Comparison of ENCODE assay signal across 17 cellular contexts in the genomic region with DNA sequence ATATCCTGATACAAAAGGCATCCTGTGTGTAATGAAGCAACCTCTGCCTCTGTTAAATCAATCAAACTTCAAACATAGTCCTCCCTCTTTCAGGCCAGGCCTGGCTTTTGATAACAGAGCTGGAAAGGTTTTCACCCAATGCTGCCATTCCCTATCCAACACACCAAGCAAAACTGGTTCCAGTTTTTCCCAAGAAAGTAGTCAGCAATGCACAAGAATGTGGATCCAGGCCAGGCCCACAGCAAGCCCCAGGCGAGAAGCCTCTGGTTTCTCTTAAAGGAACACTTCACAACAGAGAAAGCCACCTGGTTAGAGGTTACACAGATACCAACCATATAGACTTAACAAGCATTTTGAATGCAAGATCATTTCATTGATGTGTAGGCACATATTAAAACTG. TPM values are rescaled to one million over a fixed set of nuclear protein-coding genes. Genes with fewer than 3 reads are reported as not detected.
DNase-seq lines count a peak whose midpoint lies in the region; ATAC-seq and TF ChIP-seq lines count a peak whose summit lies in the region.
"Had no signal": no experiment of that assay in that cellular context is flagged by ENCODE, and none has a peak within 500 bp of the region (broad histone marks: within the 10 kb centered on the region; RNA-seq: fewer than 3 reads in every experiment).

No MANE protein-coding gene starts in this region.

- intact Hi-C loops in psoas muscle (cut with DNase I) = no loop called here

- H3K27ac ChIP-seq in temporal lobe (ENCODE audit: low read depth, low read length) (peak overlapping the region; percentile 97), psoas muscle (no peak overlapping the region)
- H3K27ac ChIP-seq: SJCRH30 had no signal

- ATAC-seq in psoas muscle = no peak
- ATAC-seq: HCT116 had no signal

- no peak for TF ChIP-seq CTCF in psoas muscle (IDR thresholded peaks at IDR 0.05)

- H3K4me1 ChIP-seq in psoas muscle = peaks cover 3% of the 10 kb centered on the region

- no peaks in the 10 kb centered on the region for H3K36me3 ChIP-seq in psoas muscle (ENCODE audit: insufficient read depth in 1 of 2, low read depth in 1 of 2)
- H3K36me3 ChIP-seq: SJCRH30 had no signal

- no peak overlapping the region for H3K4me3 ChIP-seq in psoas muscle
- H3K4me3 ChIP-seq: SJCRH30 had no signal

- peaks cover 0 to 66% (median 8%) of the 10 kb centered on the region in 3 donors for H3K27me3 ChIP-seq in psoas muscle (ENCODE audit: insufficient read depth in 3 of 3, low read length in 2 of 3)
- H3K27me3 ChIP-seq: SJCRH30 had no signal

- DNase-seq in NCI-H2171 treated with DMSO at 0.1 percent for 48 hours (lab: John Stamatoyannopoulos, UW) = peak; percentile 29
- no peak for DNase-seq in NCI-H2171 (lab: John Stamatoyannopoulos, UW)
- DNase-seq in amniotic stem cell (lab: John Stamatoyannopoulos, UW) = peak; percentile 24
- peak; percentile 85 for DNase-seq in islet precursor cell
- DNase-seq in psoas muscle = no peak
- no peak for DNase-seq in HK-2 (ENCODE audit: unreplicated experiment)
- no peak for DNase-seq in NCI-H2107 treated with DMSO at 0.1 percent for 48 hours (lab: John Stamatoyannopoulos, UW; ENCODE audit: unreplicated experiment)
- DNase-seq: activated CD4-positive, alpha-beta T cell treated with anti-CD3 and anti-CD28 coated beads for 4 hours; activated naive CD4-positive, alpha-beta T cell treated with anti-CD3 and anti-CD28 coated beads, Interleukin-2, amount 50 U/mL, for 16 hours; CD4-positive, alpha-beta memory T cell; central memory CD4-positive, alpha-beta T cell; Kasumi-1; NCI-H1930; stimulated activated CD4-positive, alpha-beta T cell treated with anti-CD3 and anti-CD28 coated beads, Interleukin-15, amount 100 ng/mL, for 24 hours had no signal

- WGBS in psoas muscle, 3 donors = 65 to 67% (median 66%) methylated on average over 1 of the region's 1 CpG

- no peaks in the 10 kb centered on the region for H3K9me3 ChIP-seq in psoas muscle
- H3K9me3 ChIP-seq: SJCRH30 had no signal

RNA-seq across cellular contexts. Expression of a gene that starts 3.1 kb away (rescaled TPM):
- total RNA-seq in temporal lobe = 28.0 TPM
- total RNA-seq in psoas muscle = 10 to 100 TPM in 1 of 4 donors, 1 to 10 TPM in 3; 1.5 to 10.8 (median 3.0) TPM
- polyA plus RNA-seq in psoas muscle = 1 to 10 TPM in 1 of 3 donors, under 1 TPM in 2; 0.27 to 1.3 (median 0.51) TPM

RNA-seq across cellular contexts. Expression of a gene that starts 49.2 kb away (rescaled TPM):
- 3.4 TPM for total RNA-seq in temporal lobe
- total RNA-seq in psoas muscle = 1 to 10 TPM in 1 of 4 donors, under 1 TPM in 2, not detected in 1; 0.36 to 1.4 (median 0.56) TPM
- under 1 TPM; 0.13 to 0.94 (median 0.34) TPM for polyA plus RNA-seq in psoas muscle
- polyA plus RNA-seq: CD4-positive, alpha-beta memory T cell had no signal

Comparison
In these comparisons a context has a peak if more than half of its experiments do, and no peak if none do; other contexts are left out.
1. DNase-seq: peak in NCI-H2171 treated with DMSO at 0.1 percent for 48 hours (single experiment), amniotic stem cell (single experiment) and islet precursor cell (single experiment); none in NCI-H2171 (single experiment), psoas muscle (0 of 2), HK-2 (single experiment) and NCI-H2107 treated with DMSO at 0.1 percent for 48 hours (single experiment).